8 cellular contexts compared by ENCODE assay signal in the genomic region with DNA sequence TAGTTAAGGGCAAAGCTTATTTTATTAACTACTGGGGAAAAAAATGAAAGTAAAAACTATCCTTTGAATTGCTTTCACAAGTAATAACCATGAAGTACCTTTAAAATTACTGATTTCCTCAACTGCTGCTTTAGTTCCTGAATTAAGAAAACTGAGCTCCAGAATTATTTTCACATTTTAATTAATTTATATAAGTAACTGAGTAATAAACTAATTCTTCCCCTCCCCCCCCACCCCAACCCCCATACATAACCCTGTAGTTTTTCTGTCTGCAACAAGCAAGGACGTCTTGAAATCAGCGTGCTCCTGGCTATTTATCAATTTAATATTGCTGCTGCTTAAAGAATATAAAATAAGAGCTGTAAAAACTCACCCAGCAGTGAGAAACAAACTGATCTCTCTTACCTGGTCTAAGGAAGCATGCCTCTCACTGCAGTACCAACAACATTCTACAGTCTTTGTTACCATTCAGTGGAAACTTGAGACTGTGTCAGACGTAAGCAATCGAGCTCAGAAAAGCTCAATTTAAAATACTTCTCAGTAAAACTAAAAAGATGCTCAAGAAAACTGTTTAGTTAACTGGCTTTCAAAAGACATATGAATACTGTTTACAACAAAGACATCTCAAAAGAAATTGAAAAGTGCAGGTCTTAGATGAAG.
A peak's percentile ranks its signal among the peaks of the same experiment; 100 is the strongest.
DNase-seq lines count a peak whose midpoint lies in the region; ATAC-seq and TF ChIP-seq lines count a peak whose summit lies in the region.

No MANE protein-coding gene starts in this region.

- H3K27me3 Mint-ChIP-seq in MCF 10A (ENCODE audit: insufficient read depth, unreplicated experiment), result no peaks in the 10 kb centered on the region

- no TSS peak for BruUV-seq in MCF 10A (replicated peaks; lab: Mats Ljungman, UMichigan)

- H3K36me3 ChIP-seq in BE2C, result peaks cover 3% of the 10 kb centered on the region
- no peaks in the 10 kb centered on the region for H3K36me3 ChIP-seq in NT2/D1 (ENCODE audit: insufficient read depth, insufficient read length, low read length)

- H3K9me3 Mint-ChIP-seq in MCF 10A (ENCODE audit: unreplicated experiment), result no peaks in the 10 kb centered on the region

- no peaks in the 10 kb centered on the region for H3K36me3 Mint-ChIP-seq in MCF 10A (ENCODE audit: insufficient read depth, unreplicated experiment)

- peaks cover 12% of the 10 kb centered on the region for H3K4me1 Mint-ChIP-seq in MCF 10A (ENCODE audit: insufficient read depth, unreplicated experiment)

- H3K27ac ChIP-seq in skin epidermis, result peak overlapping the region in 16 of 21 experiments; percentile 0 to 67 (median 38)

- CTCF ChIA-PET in MCF 10A (lab: Yijun Ruan, JAX), result interaction anchor here (0.5 to 0.6 kb wide), 4 partner anchors 32 to 797 kb away, joined by 3 to 5 read pairs (median 4); a partner anchor contains a TSS

- no peaks in the 10 kb centered on the region for H3K27me3 ChIP-seq in BE2C
- no peaks in the 10 kb centered on the region for H3K27me3 ChIP-seq in NT2/D1 (ENCODE audit: insufficient read depth, insufficient read length)

- peak overlapping the region; percentile 76 for H3K4me3 ChIP-seq in BE2C (ENCODE audit: low read depth, low read length)
- peak overlapping the region; percentile 36 for H3K4me3 ChIP-seq in NT2/D1 (ENCODE audit: insufficient read length, low read depth)
- H3K4me3 ChIP-seq in skin epidermis, result peak overlapping the region; percentile 27 to 46 (median 38)

- H3K4me1 ChIP-seq in BE2C, result peaks cover 13% of the 10 kb centered on the region
- no peaks in the 10 kb centered on the region for H3K4me1 ChIP-seq in NT2/D1 (ENCODE audit: insufficient read depth, insufficient read length)

- H3K4me3 Mint-ChIP-seq in MCF 10A (ENCODE audit: unreplicated experiment), result peak overlapping the region; percentile 84

- H3K9me3 ChIP-seq in BE2C, result no peaks in the 10 kb centered on the region
- H3K9me3 ChIP-seq in NT2/D1 (ENCODE audit: insufficient read depth, low read length), result no peaks in the 10 kb centered on the region

- H3K27ac Mint-ChIP-seq in MCF 10A (ENCODE audit: low read depth, unreplicated experiment), result peak overlapping the region; percentile 25

- POLR2A ChIA-PET in MCF 10A (lab: Yijun Ruan, JAX), result interaction anchor here (0.6 to 2.2 kb wide), 12 partner anchors 9 to 541 kb away, joined by 3 to 14 read pairs (median 4); a partner anchor contains a TSS

- TF ChIP-seq CTCF in BE2C (IDR thresholded peaks at IDR 0.05; ENCODE audit: low read depth, low read length), result no peak
- TF ChIP-seq CTCF in MCF 10A (IDR thresholded peaks at IDR 0.05; ENCODE audit: unreplicated experiment), result no peak

- intact Hi-C loops in MCF 10A (cut with micrococcal nuclease), result no loop called here

- peak; percentile 33 for DNase-seq in BE2C
- peak; percentile 79 for DNase-seq in NT2/D1 (ENCODE audit: low read depth, low spot score)
- DNase-seq in MCF 10A (ENCODE audit: unreplicated experiment), result peak; percentile 74
- DNase-seq in iPS-NIHi7 (ENCODE audit: extremely low spot score), result peak; percentile 64

- ATAC-seq in GM18502 (IDR thresholded peaks at IDR 0.05; ENCODE audit: poor library complexity, unreplicated experiment) (peak; percentile 62), HG03175 (IDR thresholded peaks at IDR 0.05; ENCODE audit: unreplicated experiment) (peak; percentile 83), HG02938 (IDR thresholded peaks at IDR 0.05; ENCODE audit: unreplicated experiment) (no peak)

- H3K9ac ChIP-seq in NT2/D1 (ENCODE audit: insufficient read length, low read depth), result peak overlapping the region; percentile 26
